In genomic region chr3:38235466-38235865, GRCh38 we compare ENCODE assay signal across 20 cellular contexts. TPM values are rescaled to one million over a fixed set of nuclear protein-coding genes. Genes with fewer than 3 reads are reported as not detected.
DNase-seq lines count a peak whose midpoint lies in the region; ATAC-seq, FAIRE-seq and TF ChIP-seq lines count a peak whose summit lies in the region.
"Had no signal": no experiment of that assay in that cellular context is flagged by ENCODE, and none has a peak within 500 bp of the region (broad histone marks: within the 10 kb centered on the region; RNA-seq: fewer than 3 reads in every experiment).

No MANE protein-coding gene starts in this region.

- peak; percentile 32 for DNase-seq in mammary epithelial cell
- no peak for DNase-seq in breast epithelium (ENCODE audit: low spot score in 2 of 2)
- DNase-seq in bronchial epithelial cell (ENCODE audit: low read depth), result peak; percentile 35
- DNase-seq in kidney glomerular epithelial cell (lab: John Stamatoyannopoulos, UW), result peak; percentile 13
- no peak for DNase-seq in NCI-H748 (lab: John Stamatoyannopoulos, UW; ENCODE audit: unreplicated experiment)
- no peak for DNase-seq in NCI-H1694 (lab: John Stamatoyannopoulos, UW)
- DNase-seq in NCI-H2107 (lab: John Stamatoyannopoulos, UW), result no peak
- DNase-seq: 8988T, DMS53, KBM-7, NCI-H1105, NCI-H187 treated with DMSO at 0.1 percent for 48 hours, NCI-H2171 treated with DMSO at 0.1 percent for 48 hours, NCI-H510A, SHP77 treated with DMSO at 0.1 percent for 48 hours had no signal

- H3K4me1 ChIP-seq in mammary epithelial cell (ENCODE audit: insufficient read depth, low read length), result no peaks in the 10 kb centered on the region
- no peaks in the 10 kb centered on the region for H3K4me1 ChIP-seq in breast epithelium
- H3K4me1 ChIP-seq: BLaER1, HAP-1 had no signal

- BruUV-seq in mammary epithelial cell (replicated peaks; lab: Mats Ljungman, UMichigan), result no TSS peak

- H3K4me3 ChIP-seq in mammary epithelial cell (replicated peaks in 1 of 3; ENCODE audit: insufficient read depth in 1 of 3, low read depth in 2 of 3, low read length in 3 of 3), result no peak overlapping the region
- H3K4me3 ChIP-seq in breast epithelium, result no peak overlapping the region
- H3K4me3 ChIP-seq in bronchial epithelial cell (ENCODE audit: low read depth, low read length), result no peak overlapping the region
- H3K4me3 ChIP-seq: BLaER1, HAP-1 had no signal

- H3K9me3 ChIP-seq in mammary epithelial cell (replicated peaks; ENCODE audit: insufficient read depth, low read length) (no peaks in the 10 kb centered on the region), breast epithelium (peaks cover 0 to 23% of the 10 kb centered on the region in 2 donors)
- H3K9me3 ChIP-seq: HAP-1 had no signal

- CTCF ChIA-PET in mammary epithelial cell (lab: Charles Lee; ENCODE audit: low non-redundant PET), result interaction anchor here (0.5 kb wide), 1 partner anchor 10 kb away, joined by 4 read pairs; no protein-coding TSS in a partner anchor

- dilution Hi-C loops in mammary epithelial cell (cut with HindIII; ENCODE audit: low sequenced_read_pairs), result loop anchor here (5.0 kb wide), 1 partner anchor 47 kb away; the partner anchor contains the start of gene SLC22A14

- ATAC-seq in HG03280 (IDR thresholded peaks at IDR 0.05; ENCODE audit: unreplicated experiment), result no peak

- no peak overlapping the region for H3K9ac ChIP-seq in mammary epithelial cell (ENCODE audit: insufficient read depth, low read length)
- H3K9ac ChIP-seq: BLaER1 had no signal

- intact Hi-C loops in mammary epithelial cell (cut with micrococcal nuclease) (no loop called here), breast epithelium (cut with DNase I; ENCODE audit: low total_unique reads) (loop anchor here (5.0 to 10.0 kb wide), 2 partner anchors 61 to 377 kb away; no protein-coding TSS in a partner anchor)

- no peak overlapping the region for H2AFZ ChIP-seq in mammary epithelial cell (ENCODE audit: low read depth, low read length)

- no peak for FAIRE-seq in bronchial epithelial cell (lab: Jason Lieb, UNC)
- FAIRE-seq: G401.6, GM12891 had no signal

- TF ChIP-seq CTCF in mammary epithelial cell (conservative IDR thresholded peaks at IDR 0.05 in 1 of 2, IDR thresholded peaks at IDR 0.05 in 1 of 2; ENCODE audit: extremely low read depth in 1 of 2, insufficient read depth in 1 of 2, low read depth in 1 of 2, low read length in 2 of 2) (no peak), breast epithelium (IDR thresholded peaks at IDR 0.05) (no peak), bronchial epithelial cell (IDR thresholded peaks at IDR 0.05; ENCODE audit: insufficient read depth, low read length, severe bottlenecking) (no peak)

- H3K27me3 ChIP-seq in mammary epithelial cell (ENCODE audit: insufficient read depth, low read length) (no peaks in the 10 kb centered on the region), breast epithelium (no peaks in the 10 kb centered on the region), bronchial epithelial cell (ENCODE audit: control insufficient read depth, insufficient read depth, low read length) (no peaks in the 10 kb centered on the region)
- H3K27me3 ChIP-seq: BLaER1 had no signal

- H3K36me3 ChIP-seq in mammary epithelial cell (ENCODE audit: insufficient read depth, low read length) (peaks cover 19% of the 10 kb centered on the region), breast epithelium (peaks cover 11% of the 10 kb centered on the region), bronchial epithelial cell (ENCODE audit: control insufficient read depth, insufficient read depth, low read length) (peaks cover 12% of the 10 kb centered on the region)

- H3K4me2 ChIP-seq in mammary epithelial cell (ENCODE audit: insufficient read depth, low read depth, low read length), result no peak overlapping the region
- H3K4me2 ChIP-seq: BLaER1 had no signal

- in situ Hi-C loops in mammary epithelial cell (cut with MboI; ENCODE audit: low sequenced_read_pairs in 2 of 2), result no loop called here

- TF ChIP-seq POLR2A in breast epithelium (IDR thresholded peaks at IDR 0.05), result no peak

- no peak overlapping the region for H3K27ac ChIP-seq in mammary epithelial cell (ENCODE audit: insufficient read depth, low read depth, low read length)
- H3K27ac ChIP-seq in breast epithelium, result no peak overlapping the region
- H3K27ac ChIP-seq: BLaER1 had no signal

- H4K20me1 ChIP-seq in mammary epithelial cell (ENCODE audit: insufficient read depth, low read length), result no peaks in the 10 kb centered on the region
- H4K20me1 ChIP-seq: BLaER1 had no signal

- peaks cover 25% of the 10 kb centered on the region for H3K79me2 ChIP-seq in mammary epithelial cell (ENCODE audit: insufficient read depth, low read length)

RNA-seq across cellular contexts. Expression of gene SLC22A13, which starts 30.1 kb away (rescaled TPM):
- total RNA-seq in mammary epithelial cell (1 to 10 TPM in 1 of 2 donors, under 1 TPM in 1; 0.67 to 2.5 TPM), breast epithelium (under 1 TPM in 2 of 3 donors, not detected in 1; 0.48 to 0.59 TPM), bronchial epithelial cell (0.77 and 0.79 TPM in 2 replicates)
- polyA plus RNA-seq in mammary epithelial cell, result 0.14 TPM
- not detected for polyA minus RNA-seq in mammary epithelial cell

RNA-seq across cellular contexts. Expression of gene SLC22A14, which starts 46.6 kb away (rescaled TPM):
- total RNA-seq in mammary epithelial cell, result under 1 TPM; 0.33 to 0.75 TPM
- 0.10 TPM for polyA plus RNA-seq in mammary epithelial cell
- polyA minus RNA-seq in mammary epithelial cell, result not detected
- under 1 TPM in 1 of 3 donors, not detected in 2; 0.29 TPM for total RNA-seq in breast epithelium
- 0.26 and 0.64 TPM in 2 replicates for total RNA-seq in bronchial epithelial cell

Comparison
In these comparisons a context has a peak if more than half of its experiments do, and no peak if none do; other contexts are left out.
1. DNase-seq: peak in mammary epithelial cell (single experiment), bronchial epithelial cell (single experiment) and kidney glomerular epithelial cell (single experiment); none in breast epithelium (0 of 2), NCI-H748 (single experiment), NCI-H1694 (single experiment) and NCI-H2107 (single experiment).